Comparison of ENCODE assay signal across 26 cellular contexts in the genomic region with DNA sequence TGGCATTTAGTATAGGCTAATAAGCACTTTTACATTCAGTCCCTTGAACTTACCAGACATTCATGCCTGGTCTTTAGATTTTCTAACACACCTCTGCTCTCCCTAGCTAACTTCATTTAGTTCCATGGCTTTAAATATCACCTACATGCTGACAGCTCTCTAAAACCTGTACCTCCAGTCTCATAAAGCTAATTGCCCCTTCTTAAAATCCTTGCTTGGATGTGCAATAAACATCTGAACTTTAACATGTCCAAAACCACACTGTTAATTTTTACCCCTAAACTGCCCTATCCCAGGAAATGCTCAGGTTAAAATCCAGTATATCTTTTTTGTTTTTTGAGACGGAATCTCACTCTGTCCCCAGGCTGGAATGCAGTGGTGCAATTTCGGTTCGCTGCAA.
"Had no signal": no experiment of that assay in that cellular context is flagged by ENCODE, and none has a peak within 500 bp of the region (broad histone marks: within the 10 kb centered on the region; RNA-seq: fewer than 3 reads in every experiment).

No MANE protein-coding gene starts in this region.

- H3K4me3 ChIP-seq: coronary artery, esophagus muscularis mucosa, gastroesophageal sphincter, heart left ventricle, hepatocyte, left lung, prostate gland, sigmoid colon, thoracic aorta, vagina had no signal

- DNase-seq: dermis blood vessel endothelial cell; effector memory CD4-positive, alpha-beta T cell; foreskin keratinocyte; heart left ventricle; kidney; left lung; mesenchymal stem cell; naive thymus-derived CD8-positive, alpha-beta T cell; nephron progenitor cell; nucleus accumbens; right cardiac atrium; sigmoid colon; stimulated activated CD4-positive, alpha-beta T cell treated with anti-CD3 and anti-CD28 coated beads, Interleukin-2, amount 100 ng/mL, for 24 hours; stimulated activated CD4-positive, alpha-beta T cell treated with anti-CD3 and anti-CD28 coated beads, Interleukin-4, amount 100 ng/mL, for 24 hours; stimulated activated naive CD8-positive, alpha-beta T cell treated with anti-CD3 and anti-CD28 coated beads, Interleukin-15, Interleukin-2, amounts not matched to agents 100 U/mL and 50 U/mL, for 24 hours; substantia nigra; trophoblast cell had no signal

- H3K27me3 ChIP-seq: esophagus muscularis mucosa, foreskin keratinocyte, gastroesophageal sphincter, heart left ventricle, hepatocyte, left lung, sigmoid colon, vagina had no signal

- H3K4me1 Mint-ChIP-seq: mesothelial cell of epicardium, nephron progenitor cell had no signal

- H3K27me3 Mint-ChIP-seq: naive thymus-derived CD8-positive, alpha-beta T cell had no signal

- H3K4me3 Mint-ChIP-seq: mesothelial cell of epicardium; nephron progenitor cell; stimulated activated effector memory CD8-positive, alpha-beta T cell treated with anti-CD3 and anti-CD28 coated beads, Interleukin-12 subunit alpha, Interleukin-12 subunit beta, amount 100 ng/mL, for 72 hours had no signal

- H3K9me3 Mint-ChIP-seq: stimulated activated effector memory CD8-positive, alpha-beta T cell treated with anti-CD3 and anti-CD28 coated beads, Interleukin-12 subunit alpha, Interleukin-12 subunit beta, amount 100 ng/mL, for 72 hours had no signal

- ATAC-seq: foreskin keratinocyte; gastroesophageal sphincter; heart left ventricle; left lung; naive thymus-derived CD8-positive, alpha-beta T cell; right cardiac atrium; stimulated activated effector memory CD8-positive, alpha-beta T cell treated with anti-CD3 and anti-CD28 coated beads, Interleukin-12 subunit alpha, Interleukin-12 subunit beta, amount 100 ng/mL, for 72 hours; stimulated activated naive CD8-positive, alpha-beta T cell treated with anti-CD3 and anti-CD28 coated beads, Interleukin-15, Interleukin-2, amounts not matched to agents 100 U/mL and 50 U/mL, for 24 hours had no signal

- H3K9me3 ChIP-seq: esophagus muscularis mucosa, gastroesophageal sphincter, left lung, prostate gland, sigmoid colon, thoracic aorta, vagina had no signal

- H3K27ac Mint-ChIP-seq: mesothelial cell of epicardium; nephron progenitor cell; stimulated activated effector memory CD8-positive, alpha-beta T cell treated with anti-CD3 and anti-CD28 coated beads, Interleukin-12 subunit alpha, Interleukin-12 subunit beta, amount 100 ng/mL, for 72 hours had no signal

- H3K4me1 ChIP-seq: esophagus muscularis mucosa, foreskin keratinocyte, gastroesophageal sphincter, prostate gland, sigmoid colon, vagina had no signal

- H3K27ac ChIP-seq: coronary artery, esophagus muscularis mucosa, foreskin keratinocyte, gastroesophageal sphincter, heart left ventricle, hepatocyte, left lung, prostate gland, sigmoid colon, thoracic aorta, vagina had no signal
